In the genomic region with DNA sequence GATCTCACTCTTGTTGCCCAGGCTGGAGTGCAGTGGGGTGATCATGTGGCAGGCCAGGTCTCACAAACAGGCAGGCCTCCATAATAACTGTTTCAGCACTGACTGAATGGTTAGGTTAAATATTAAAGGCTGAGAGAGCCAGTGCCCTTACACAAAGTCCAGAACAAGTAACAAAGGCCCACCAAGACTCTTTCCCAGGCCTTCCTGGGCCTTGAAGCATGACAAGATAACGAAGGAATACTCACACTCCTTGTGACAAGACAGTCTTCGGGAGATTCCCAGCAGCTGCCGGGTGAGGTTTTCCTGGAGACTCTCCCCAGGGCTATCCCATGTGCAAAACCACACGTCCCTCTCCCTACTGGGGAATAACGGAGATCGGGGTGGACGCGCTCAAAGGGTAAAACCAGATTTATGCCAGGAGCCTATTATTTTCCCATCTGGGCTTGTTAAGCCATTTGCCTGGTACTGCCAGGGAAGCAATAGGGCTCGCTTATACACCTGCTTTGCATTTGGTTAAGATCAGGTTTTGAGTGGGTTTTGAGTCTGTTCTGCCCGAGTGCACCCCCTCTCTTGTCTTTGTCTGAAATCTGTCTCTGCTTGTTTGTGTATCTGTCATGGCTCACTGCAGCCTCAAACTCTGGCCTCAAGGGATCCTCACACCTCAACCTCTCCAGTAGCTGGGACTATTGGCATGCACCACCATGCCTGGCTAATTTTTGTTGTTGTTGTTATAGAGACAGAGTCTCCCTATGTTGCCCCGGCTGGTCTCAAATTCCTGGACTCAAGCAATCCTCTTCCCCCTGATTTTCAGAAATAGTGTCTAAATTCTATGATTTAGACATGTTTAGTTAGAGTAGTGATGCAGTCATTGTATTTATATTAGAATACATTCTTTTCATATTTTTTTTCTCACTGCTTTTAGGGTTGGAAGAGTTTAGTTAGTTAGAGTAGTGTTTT, we compare ENCODE assay signal across 1 cellular context.
TF ChIP-seq lines count a peak whose summit lies in the region.

No MANE protein-coding gene starts in this region.

TF ChIP-seq in HepG2, 621 proteins besides CTCF, POLR2A, EP300 and RAD21 (continued from another document and continues in another):
- TF ChIP-seq, protein P1, sequence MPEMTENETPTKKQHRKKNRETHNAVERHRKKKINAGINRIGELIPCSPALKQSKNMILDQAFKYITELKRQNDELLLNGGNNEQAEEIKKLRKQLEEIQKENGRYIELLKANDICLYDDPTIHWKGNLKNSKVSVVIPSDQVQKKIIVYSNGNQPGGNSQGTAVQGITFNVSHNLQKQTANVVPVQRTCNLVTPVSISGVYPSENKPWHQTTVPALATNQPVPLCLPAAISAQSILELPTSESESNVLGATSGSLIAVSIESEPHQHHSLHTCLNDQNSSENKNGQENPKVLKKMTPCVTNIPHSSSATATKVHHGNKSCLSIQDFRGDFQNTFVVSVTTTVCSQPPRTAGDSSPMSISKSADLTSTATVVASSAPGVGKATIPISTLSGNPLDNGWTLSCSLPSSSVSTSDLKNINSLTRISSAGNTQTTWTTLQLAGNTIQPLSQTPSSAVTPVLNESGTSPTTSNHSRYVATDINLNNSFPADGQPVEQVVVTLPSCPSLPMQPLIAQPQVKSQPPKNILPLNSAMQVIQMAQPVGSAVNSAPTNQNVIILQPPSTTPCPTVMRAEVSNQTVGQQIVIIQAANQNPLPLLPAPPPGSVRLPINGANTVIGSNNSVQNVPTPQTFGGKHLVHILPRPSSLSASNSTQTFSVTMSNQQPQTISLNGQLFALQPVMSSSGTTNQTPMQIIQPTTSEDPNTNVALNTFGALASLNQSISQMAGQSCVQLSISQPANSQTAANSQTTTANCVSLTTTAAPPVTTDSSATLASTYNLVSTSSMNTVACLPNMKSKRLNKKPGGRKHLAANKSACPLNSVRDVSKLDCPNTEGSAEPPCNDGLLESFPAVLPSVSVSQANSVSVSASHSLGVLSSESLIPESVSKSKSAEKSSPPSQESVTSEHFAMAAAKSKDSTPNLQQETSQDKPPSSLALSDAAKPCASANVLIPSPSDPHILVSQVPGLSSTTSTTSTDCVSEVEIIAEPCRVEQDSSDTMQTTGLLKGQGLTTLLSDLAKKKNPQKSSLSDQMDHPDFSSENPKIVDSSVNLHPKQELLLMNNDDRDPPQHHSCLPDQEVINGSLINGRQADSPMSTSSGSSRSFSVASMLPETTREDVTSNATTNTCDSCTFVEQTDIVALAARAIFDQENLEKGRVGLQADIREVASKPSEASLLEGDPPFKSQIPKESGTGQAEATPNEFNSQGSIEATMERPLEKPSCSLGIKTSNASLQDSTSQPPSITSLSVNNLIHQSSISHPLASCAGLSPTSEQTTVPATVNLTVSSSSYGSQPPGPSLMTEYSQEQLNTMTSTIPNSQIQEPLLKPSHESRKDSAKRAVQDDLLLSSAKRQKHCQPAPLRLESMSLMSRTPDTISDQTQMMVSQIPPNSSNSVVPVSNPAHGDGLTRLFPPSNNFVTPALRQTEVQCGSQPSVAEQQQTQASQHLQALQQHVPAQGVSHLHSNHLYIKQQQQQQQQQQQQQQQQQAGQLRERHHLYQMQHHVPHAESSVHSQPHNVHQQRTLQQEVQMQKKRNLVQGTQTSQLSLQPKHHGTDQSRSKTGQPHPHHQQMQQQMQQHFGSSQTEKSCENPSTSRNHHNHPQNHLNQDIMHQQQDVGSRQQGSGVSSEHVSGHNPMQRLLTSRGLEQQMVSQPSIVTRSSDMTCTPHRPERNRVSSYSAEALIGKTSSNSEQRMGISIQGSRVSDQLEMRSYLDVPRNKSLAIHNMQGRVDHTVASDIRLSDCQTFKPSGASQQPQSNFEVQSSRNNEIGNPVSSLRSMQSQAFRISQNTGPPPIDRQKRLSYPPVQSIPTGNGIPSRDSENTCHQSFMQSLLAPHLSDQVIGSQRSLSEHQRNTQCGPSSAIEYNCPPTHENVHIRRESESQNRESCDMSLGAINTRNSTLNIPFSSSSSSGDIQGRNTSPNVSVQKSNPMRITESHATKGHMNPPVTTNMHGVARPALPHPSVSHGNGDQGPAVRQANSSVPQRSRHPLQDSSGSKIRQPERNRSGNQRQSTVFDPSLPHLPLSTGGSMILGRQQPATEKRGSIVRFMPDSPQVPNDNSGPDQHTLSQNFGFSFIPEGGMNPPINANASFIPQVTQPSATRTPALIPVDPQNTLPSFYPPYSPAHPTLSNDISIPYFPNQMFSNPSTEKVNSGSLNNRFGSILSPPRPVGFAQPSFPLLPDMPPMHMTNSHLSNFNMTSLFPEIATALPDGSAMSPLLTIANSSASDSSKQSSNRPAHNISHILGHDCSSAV (CRISPR knock-in tag; IDR thresholded peaks at IDR 0.05; ENCODE audit: borderline replicate concordance): no peak
- TF ChIP-seq FOXA3 (CRISPR knock-in tag; IDR thresholded peaks at IDR 0.05): peak; percentile 23; the same call in 1 of the 2 replicates
- TF ChIP-seq, protein P2, sequence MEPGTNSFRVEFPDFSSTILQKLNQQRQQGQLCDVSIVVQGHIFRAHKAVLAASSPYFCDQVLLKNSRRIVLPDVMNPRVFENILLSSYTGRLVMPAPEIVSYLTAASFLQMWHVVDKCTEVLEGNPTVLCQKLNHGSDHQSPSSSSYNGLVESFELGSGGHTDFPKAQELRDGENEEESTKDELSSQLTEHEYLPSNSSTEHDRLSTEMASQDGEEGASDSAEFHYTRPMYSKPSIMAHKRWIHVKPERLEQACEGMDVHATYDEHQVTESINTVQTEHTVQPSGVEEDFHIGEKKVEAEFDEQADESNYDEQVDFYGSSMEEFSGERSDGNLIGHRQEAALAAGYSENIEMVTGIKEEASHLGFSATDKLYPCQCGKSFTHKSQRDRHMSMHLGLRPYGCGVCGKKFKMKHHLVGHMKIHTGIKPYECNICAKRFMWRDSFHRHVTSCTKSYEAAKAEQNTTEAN (CRISPR knock-in tag; conservative IDR thresholded peaks at IDR 0.05): 0 out of 2 replicates have a peak, but pooled peaks have one; percentile 68
- peak; percentile 65; the same call in 1 of the 2 replicates for TF ChIP-seq REPIN1 (CRISPR knock-in tag; IDR thresholded peaks at IDR 0.05; ENCODE audit: borderline replicate concordance, low read depth)
- TF ChIP-seq KMT2A (CRISPR knock-in tag; IDR thresholded peaks at IDR 0.05): peak; percentile 70
- no peak; the same call in 1 of the 2 replicates for TF ChIP-seq ZSCAN30 (CRISPR knock-in tag; IDR thresholded peaks at IDR 0.05)
- peak; percentile 72; the same call in 1 of the 2 replicates for TF ChIP-seq ZSCAN31 (CRISPR knock-in tag; IDR thresholded peaks at IDR 0.05; ENCODE audit: low read depth)
- TF ChIP-seq, protein P3, sequence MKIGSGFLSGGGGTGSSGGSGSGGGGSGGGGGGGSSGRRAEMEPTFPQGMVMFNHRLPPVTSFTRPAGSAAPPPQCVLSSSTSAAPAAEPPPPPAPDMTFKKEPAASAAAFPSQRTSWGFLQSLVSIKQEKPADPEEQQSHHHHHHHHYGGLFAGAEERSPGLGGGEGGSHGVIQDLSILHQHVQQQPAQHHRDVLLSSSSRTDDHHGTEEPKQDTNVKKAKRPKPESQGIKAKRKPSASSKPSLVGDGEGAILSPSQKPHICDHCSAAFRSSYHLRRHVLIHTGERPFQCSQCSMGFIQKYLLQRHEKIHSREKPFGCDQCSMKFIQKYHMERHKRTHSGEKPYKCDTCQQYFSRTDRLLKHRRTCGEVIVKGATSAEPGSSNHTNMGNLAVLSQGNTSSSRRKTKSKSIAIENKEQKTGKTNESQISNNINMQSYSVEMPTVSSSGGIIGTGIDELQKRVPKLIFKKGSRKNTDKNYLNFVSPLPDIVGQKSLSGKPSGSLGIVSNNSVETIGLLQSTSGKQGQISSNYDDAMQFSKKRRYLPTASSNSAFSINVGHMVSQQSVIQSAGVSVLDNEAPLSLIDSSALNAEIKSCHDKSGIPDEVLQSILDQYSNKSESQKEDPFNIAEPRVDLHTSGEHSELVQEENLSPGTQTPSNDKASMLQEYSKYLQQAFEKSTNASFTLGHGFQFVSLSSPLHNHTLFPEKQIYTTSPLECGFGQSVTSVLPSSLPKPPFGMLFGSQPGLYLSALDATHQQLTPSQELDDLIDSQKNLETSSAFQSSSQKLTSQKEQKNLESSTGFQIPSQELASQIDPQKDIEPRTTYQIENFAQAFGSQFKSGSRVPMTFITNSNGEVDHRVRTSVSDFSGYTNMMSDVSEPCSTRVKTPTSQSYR (CRISPR knock-in tag; IDR thresholded peaks at IDR 0.05; ENCODE audit: borderline replicate concordance): no peak
- TF ChIP-seq, protein P4, sequence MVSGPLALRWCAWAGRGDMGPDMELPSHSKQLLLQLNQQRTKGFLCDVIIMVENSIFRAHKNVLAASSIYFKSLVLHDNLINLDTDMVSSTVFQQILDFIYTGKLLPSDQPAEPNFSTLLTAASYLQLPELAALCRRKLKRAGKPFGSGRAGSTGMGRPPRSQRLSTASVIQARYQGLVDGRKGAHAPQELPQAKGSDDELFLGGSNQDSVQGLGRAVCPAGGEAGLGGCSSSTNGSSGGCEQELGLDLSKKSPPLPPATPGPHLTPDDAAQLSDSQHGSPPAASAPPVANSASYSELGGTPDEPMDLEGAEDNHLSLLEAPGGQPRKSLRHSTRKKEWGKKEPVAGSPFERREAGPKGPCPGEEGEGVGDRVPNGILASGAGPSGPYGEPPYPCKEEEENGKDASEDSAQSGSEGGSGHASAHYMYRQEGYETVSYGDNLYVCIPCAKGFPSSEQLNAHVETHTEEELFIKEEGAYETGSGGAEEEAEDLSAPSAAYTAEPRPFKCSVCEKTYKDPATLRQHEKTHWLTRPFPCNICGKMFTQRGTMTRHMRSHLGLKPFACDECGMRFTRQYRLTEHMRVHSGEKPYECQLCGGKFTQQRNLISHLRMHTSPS (CRISPR knock-in tag; IDR thresholded peaks at IDR 0.05; ENCODE audit: low read depth): 0 out of 2 replicates have a peak, but pooled peaks have one; percentile 51
- peak; percentile 45; the same call in 1 of the 2 replicates for TF ChIP-seq ZNF205 (CRISPR knock-in tag; IDR thresholded peaks at IDR 0.05)
- peak; percentile 49; the same call in 1 of the 2 replicates for TF ChIP-seq YEATS2 (CRISPR knock-in tag; IDR thresholded peaks at IDR 0.05; ENCODE audit: borderline replicate concordance)
- TF ChIP-seq, protein P5, sequence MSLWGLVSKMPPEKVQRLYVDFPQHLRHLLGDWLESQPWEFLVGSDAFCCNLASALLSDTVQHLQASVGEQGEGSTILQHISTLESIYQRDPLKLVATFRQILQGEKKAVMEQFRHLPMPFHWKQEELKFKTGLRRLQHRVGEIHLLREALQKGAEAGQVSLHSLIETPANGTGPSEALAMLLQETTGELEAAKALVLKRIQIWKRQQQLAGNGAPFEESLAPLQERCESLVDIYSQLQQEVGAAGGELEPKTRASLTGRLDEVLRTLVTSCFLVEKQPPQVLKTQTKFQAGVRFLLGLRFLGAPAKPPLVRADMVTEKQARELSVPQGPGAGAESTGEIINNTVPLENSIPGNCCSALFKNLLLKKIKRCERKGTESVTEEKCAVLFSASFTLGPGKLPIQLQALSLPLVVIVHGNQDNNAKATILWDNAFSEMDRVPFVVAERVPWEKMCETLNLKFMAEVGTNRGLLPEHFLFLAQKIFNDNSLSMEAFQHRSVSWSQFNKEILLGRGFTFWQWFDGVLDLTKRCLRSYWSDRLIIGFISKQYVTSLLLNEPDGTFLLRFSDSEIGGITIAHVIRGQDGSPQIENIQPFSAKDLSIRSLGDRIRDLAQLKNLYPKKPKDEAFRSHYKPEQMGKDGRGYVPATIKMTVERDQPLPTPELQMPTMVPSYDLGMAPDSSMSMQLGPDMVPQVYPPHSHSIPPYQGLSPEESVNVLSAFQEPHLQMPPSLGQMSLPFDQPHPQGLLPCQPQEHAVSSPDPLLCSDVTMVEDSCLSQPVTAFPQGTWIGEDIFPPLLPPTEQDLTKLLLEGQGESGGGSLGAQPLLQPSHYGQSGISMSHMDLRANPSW (CRISPR knock-in tag; IDR thresholded peaks at IDR 0.05; ENCODE audit: borderline replicate concordance): 0 out of 2 replicates have a peak, but pooled peaks have one; percentile 70
- TF ChIP-seq ARID2 (CRISPR knock-in tag; IDR thresholded peaks at IDR 0.05; ENCODE audit: borderline replicate concordance): peak; percentile 90
- TF ChIP-seq CHCHD3 (CRISPR knock-in tag; IDR thresholded peaks at IDR 0.05): no peak
- TF ChIP-seq ZFY (CRISPR knock-in tag; IDR thresholded peaks at IDR 0.05): peak; percentile 94
- TF ChIP-seq, protein P6, sequence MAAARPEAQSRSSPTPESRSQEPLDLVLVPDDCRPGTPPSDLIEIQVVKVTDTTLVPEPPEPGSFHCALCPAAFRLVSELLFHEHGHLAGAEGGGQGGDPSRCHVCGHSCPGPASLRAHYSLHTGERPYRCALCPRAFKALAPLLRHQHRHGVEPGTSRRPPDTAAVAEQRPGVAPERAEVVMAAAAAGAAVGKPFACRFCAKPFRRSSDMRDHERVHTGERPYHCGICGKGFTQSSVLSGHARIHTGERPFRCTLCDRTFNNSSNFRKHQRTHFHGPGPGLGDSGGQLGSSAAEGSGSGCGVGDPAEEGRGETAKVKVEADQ (CRISPR knock-in tag; IDR thresholded peaks at IDR 0.05; ENCODE audit: borderline replicate concordance): 0 out of 2 replicates have a peak, but pooled peaks have one; percentile 18
- TF ChIP-seq, protein P7, sequence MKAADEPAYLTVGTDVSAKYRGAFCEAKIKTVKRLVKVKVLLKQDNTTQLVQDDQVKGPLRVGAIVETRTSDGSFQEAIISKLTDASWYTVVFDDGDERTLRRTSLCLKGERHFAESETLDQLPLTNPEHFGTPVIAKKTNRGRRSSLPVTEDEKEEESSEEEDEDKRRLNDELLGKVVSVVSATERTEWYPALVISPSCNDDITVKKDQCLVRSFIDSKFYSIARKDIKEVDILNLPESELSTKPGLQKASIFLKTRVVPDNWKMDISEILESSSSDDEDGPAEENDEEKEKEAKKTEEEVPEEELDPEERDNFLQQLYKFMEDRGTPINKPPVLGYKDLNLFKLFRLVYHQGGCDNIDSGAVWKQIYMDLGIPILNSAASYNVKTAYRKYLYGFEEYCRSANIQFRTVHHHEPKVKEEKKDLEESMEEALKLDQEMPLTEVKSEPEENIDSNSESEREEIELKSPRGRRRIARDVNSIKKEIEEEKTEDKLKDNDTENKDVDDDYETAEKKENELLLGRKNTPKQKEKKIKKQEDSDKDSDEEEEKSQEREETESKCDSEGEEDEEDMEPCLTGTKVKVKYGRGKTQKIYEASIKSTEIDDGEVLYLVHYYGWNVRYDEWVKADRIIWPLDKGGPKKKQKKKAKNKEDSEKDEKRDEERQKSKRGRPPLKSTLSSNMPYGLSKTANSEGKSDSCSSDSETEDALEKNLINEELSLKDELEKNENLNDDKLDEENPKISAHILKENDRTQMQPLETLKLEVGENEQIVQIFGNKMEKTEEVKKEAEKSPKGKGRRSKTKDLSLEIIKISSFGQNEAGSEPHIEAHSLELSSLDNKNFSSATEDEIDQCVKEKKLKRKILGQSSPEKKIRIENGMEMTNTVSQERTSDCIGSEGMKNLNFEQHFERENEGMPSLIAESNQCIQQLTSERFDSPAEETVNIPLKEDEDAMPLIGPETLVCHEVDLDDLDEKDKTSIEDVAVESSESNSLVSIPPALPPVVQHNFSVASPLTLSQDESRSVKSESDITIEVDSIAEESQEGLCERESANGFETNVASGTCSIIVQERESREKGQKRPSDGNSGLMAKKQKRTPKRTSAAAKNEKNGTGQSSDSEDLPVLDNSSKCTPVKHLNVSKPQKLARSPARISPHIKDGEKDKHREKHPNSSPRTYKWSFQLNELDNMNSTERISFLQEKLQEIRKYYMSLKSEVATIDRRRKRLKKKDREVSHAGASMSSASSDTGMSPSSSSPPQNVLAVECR (CRISPR knock-in tag; IDR thresholded peaks at IDR 0.05; ENCODE audit: borderline replicate concordance): peak; percentile 62; the same call in 1 of the 2 replicates
- TF ChIP-seq SOX6 (IDR thresholded peaks at IDR 0.05): no peak
- peak; percentile 39 for TF ChIP-seq SOX6 (CRISPR knock-in tag; IDR thresholded peaks at IDR 0.05)
- peak; percentile 77 for TF ChIP-seq FOXC1 (CRISPR knock-in tag; IDR thresholded peaks at IDR 0.05; ENCODE audit: borderline replicate concordance)
